In the genomic region with DNA sequence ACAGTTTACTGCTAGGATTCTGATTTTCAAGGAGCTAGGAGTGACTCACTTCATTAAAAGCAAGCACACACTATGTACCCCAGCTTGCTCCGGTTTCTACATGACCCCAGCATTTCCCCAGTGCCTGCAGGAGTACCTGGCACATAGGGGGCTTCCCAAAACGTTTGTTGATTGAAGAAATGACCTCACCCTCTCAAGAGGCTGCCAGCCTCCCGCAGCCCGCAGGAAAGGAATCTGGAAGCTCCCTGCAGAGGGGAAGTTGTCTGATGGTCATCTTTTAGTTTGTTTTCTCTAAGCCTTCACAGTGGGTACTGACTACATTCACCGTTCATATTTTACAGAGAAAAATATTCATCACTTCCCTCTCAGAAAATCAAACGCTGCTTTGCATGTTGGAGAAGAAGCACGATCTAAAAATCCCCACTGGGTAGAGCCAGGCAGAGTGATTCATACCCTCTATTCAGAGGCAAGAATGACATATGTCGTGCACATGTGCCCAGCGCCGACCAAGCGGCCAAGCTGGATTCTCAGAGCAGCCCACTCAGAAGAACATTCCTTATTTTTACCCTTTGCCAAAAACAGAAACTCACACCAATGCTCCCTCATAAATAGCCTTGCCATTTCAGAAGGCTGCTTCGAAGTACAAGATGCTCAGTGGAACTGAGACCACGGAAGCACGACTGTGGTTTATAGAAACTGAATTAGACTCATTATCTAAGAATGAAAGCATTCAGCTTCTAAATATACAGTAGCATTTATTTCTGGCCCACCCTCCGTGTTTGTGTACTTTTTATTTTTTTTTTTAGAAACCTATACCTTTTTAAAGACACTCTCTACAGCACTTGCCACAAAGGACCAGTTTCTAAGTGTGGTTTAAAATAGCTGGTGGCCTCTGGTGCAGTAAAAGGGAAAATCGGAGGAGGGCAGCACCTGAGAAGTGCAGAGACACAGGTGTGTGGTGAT, we compare ENCODE assay signal across 9 cellular contexts.
DNase-seq lines count a peak whose midpoint lies in the region; ATAC-seq and TF ChIP-seq lines count a peak whose summit lies in the region.
"Had no signal": no experiment of that assay in that cellular context is flagged by ENCODE, and none has a peak within 500 bp of the region (broad histone marks: within the 10 kb centered on the region; RNA-seq: fewer than 3 reads in every experiment).

No MANE protein-coding gene starts in this region.

- H3K9me3 Mint-ChIP-seq in HFFc6, result peaks cover 69% of the 10 kb centered on the region

- DNase-seq in EL (peak; percentile 75), NCI-H1694 (lab: John Stamatoyannopoulos, UW) (peak; percentile 60), left kidney (ENCODE audit: low read depth, low spot score) (peak; percentile 21), retina (no peak), HFFc6 (no peak), NCI-H1105 (lab: John Stamatoyannopoulos, UW) (no peak), GM10266 (ENCODE audit: extremely low spot score) (no peak)
- DNase-seq: activated CD8-positive, alpha-beta memory T cell treated with anti-CD3 and anti-CD28 coated beads for 24 hours had no signal

- peak; percentile 71 for ATAC-seq in GM21529 (IDR thresholded peaks at IDR 0.05; ENCODE audit: unreplicated experiment)

- H3K4me3 Mint-ChIP-seq in HFFc6, result no peak overlapping the region

- no peaks in the 10 kb centered on the region; the same call in 1 of the 2 replicates for H3K27me3 Mint-ChIP-seq in HFFc6 (ENCODE audit: insufficient read depth)

- H3K36me3 Mint-ChIP-seq in HFFc6 (ENCODE audit: low read depth), result 0 out of 2 replicates have a peak, but pooled peaks cover 7% of the 10 kb centered on the region

- TF ChIP-seq CTCF in HFFc6 (IDR thresholded peaks at IDR 0.05) (no peak), GM10266 (IDR thresholded peaks at IDR 0.05; ENCODE audit: control insufficient read depth, insufficient read depth, low read depth, missing control alignments) (no peak)

- H3K27ac Mint-ChIP-seq in HFFc6, result no peak overlapping the region

- no peaks in the 10 kb centered on the region for H3K4me1 Mint-ChIP-seq in HFFc6 (ENCODE audit: low read depth)

Comparison
In these comparisons a context has a peak if more than half of its experiments do, and no peak if none do; other contexts are left out.
1. DNase-seq: peak in EL (single experiment), NCI-H1694 (single experiment) and left kidney (single experiment); none in retina (single experiment), HFFc6 (single experiment), NCI-H1105 (single experiment) and GM10266 (single experiment).